12 cellular contexts compared by ENCODE assay signal in the genomic region with DNA sequence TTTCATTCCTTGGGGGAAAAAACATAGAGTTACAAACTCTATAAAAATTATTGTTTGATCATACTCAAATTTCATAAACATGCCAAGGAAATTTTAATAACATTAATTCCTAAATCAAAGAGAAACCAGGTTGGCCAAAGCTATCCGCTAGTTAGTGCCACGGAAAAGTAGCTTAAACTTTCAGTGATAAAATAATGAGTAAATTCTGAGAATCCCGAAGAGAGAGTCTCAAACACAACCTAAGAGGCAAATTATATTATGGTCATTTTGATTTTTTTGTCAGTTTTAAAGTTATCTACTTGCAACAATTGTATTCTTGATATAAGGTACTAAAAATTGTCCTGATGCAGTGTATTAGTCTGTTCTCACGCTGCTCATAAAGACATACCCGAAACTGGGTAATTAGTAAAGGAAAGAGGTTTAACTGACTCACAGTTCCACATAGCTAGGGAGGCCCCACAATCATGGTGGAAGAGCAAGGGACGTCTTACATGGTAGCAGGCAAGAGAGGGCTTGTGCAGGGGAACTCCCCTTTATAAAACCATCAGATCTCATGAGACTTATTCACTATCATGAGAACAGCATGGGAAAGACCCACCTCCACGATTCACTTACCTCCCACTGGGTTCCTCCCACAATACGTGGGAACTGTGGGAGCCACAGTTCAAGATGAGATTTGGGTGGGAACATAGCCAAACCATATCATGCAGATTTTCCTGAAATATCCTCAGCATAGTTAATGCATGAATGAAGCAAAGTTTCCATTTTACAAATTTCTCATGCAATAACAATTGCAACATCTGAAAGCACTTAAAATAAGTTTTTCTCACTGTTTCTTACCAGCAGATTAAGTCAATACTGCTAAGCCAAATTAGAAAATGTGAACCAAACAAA.
DNase-seq lines count a peak whose midpoint lies in the region; ATAC-seq and TF ChIP-seq lines count a peak whose summit lies in the region.
"Had no signal": no experiment of that assay in that cellular context is flagged by ENCODE, and none has a peak within 500 bp of the region (broad histone marks: within the 10 kb centered on the region; RNA-seq: fewer than 3 reads in every experiment).

No MANE protein-coding gene starts in this region.

- peak; percentile 66 for DNase-seq in activated CD4-positive, alpha-beta T cell treated with anti-CD3 and anti-CD28 coated beads for 48 hours
- no peak for DNase-seq in activated CD4-positive, alpha-beta T cell treated with anti-CD3 and anti-CD28 coated beads for 4 hours
- peak; percentile 20 to 51 (median 21) for DNase-seq in stimulated activated CD4-positive, alpha-beta T cell treated with anti-CD3 and anti-CD28 coated beads, TNF-alpha, amount 100 ng/mL, for 48 hours (ENCODE audit: low read depth in 3 of 3)
- DNase-seq in NCI-H526 treated with DMSO at 0.1 percent for 48 hours (lab: John Stamatoyannopoulos, UW) (no peak), suprapubic skin (ENCODE audit: low spot score in 2 of 2) (no peak), CD1c-positive myeloid dendritic cell (ENCODE audit: extremely low spot score) (no peak)
- DNase-seq: KBM-7 had no signal

- TF ChIP-seq POLR2A in suprapubic skin (IDR thresholded peaks at IDR 0.05) = no peak

- H3K27ac Mint-ChIP-seq in activated naive CD4-positive, alpha-beta T cell treated with anti-CD3 and anti-CD28 coated beads, Interleukin-2, amount 50 U/mL, for 24 hours = peak overlapping the region; percentile 80

- 68% methylated on average over 8 of the region's 8 CpGs for WGBS in suprapubic skin

- H3K4me3 Mint-ChIP-seq in activated naive CD4-positive, alpha-beta T cell treated with anti-CD3 and anti-CD28 coated beads, Interleukin-2, amount 50 U/mL, for 24 hours = peak overlapping the region; percentile 30
- H3K4me3 Mint-ChIP-seq: central memory CD8-positive, alpha-beta T cell had no signal

- TF ChIP-seq CTCF in suprapubic skin (IDR thresholded peaks at IDR 0.05) = no peak

- H3K36me3 ChIP-seq in suprapubic skin = no peaks in the 10 kb centered on the region

- no peak for TF ChIP-seq EP300 in suprapubic skin (IDR thresholded peaks at IDR 0.05)

- peaks cover 1% of the 10 kb centered on the region for H3K27me3 Mint-ChIP-seq in activated naive CD4-positive, alpha-beta T cell treated with anti-CD3 and anti-CD28 coated beads, Interleukin-2, amount 50 U/mL, for 24 hours

- peaks cover 12% of the 10 kb centered on the region for H3K4me1 Mint-ChIP-seq in activated naive CD4-positive, alpha-beta T cell treated with anti-CD3 and anti-CD28 coated beads, Interleukin-2, amount 50 U/mL, for 24 hours
- H3K4me1 Mint-ChIP-seq: central memory CD8-positive, alpha-beta T cell had no signal

- no peaks in the 10 kb centered on the region for H3K9me3 Mint-ChIP-seq in activated naive CD4-positive, alpha-beta T cell treated with anti-CD3 and anti-CD28 coated beads, Interleukin-2, amount 50 U/mL, for 24 hours
- H3K9me3 Mint-ChIP-seq: central memory CD8-positive, alpha-beta T cell had no signal

- no peaks in the 10 kb centered on the region for H3K27me3 ChIP-seq in suprapubic skin

- H3K4me1 ChIP-seq in suprapubic skin = no peaks in the 10 kb centered on the region
- H3K4me1 ChIP-seq: A549 had no signal

- peak; percentile 58 for ATAC-seq in HG02642 (IDR thresholded peaks at IDR 0.05; ENCODE audit: poor library complexity, unreplicated experiment)
- ATAC-seq: A549, SK-N-SH treated with all-trans-retinoic acid at 6 μM for 48 hours had no signal

- no peak overlapping the region for H3K27ac ChIP-seq in suprapubic skin
- H3K27ac ChIP-seq: A549 had no signal

- no peaks in the 10 kb centered on the region for H3K36me3 Mint-ChIP-seq in activated naive CD4-positive, alpha-beta T cell treated with anti-CD3 and anti-CD28 coated beads, Interleukin-2, amount 50 U/mL, for 24 hours

- no peak overlapping the region for H3K4me3 ChIP-seq in suprapubic skin
- H3K4me3 ChIP-seq: A549 had no signal

- no peaks in the 10 kb centered on the region for H3K9me3 ChIP-seq in suprapubic skin
- H3K9me3 ChIP-seq: A549 had no signal

Comparison
In these comparisons a context has a peak if more than half of its experiments do, and no peak if none do; other contexts are left out.
1. DNase-seq: peak in activated CD4-positive, alpha-beta T cell treated with anti-CD3 and anti-CD28 coated beads for 48 hours (single experiment) and stimulated activated CD4-positive, alpha-beta T cell treated with anti-CD3 and anti-CD28 coated beads, TNF-alpha, amount 100 ng/mL, for 48 hours (3 of 3); none in activated CD4-positive, alpha-beta T cell treated with anti-CD3 and anti-CD28 coated beads for 4 hours (0 of 2), NCI-H526 treated with DMSO at 0.1 percent for 48 hours (single experiment), suprapubic skin (0 of 2) and CD1c-positive myeloid dendritic cell (single experiment).